9 cellular contexts compared by ENCODE assay signal in the genomic region with DNA sequence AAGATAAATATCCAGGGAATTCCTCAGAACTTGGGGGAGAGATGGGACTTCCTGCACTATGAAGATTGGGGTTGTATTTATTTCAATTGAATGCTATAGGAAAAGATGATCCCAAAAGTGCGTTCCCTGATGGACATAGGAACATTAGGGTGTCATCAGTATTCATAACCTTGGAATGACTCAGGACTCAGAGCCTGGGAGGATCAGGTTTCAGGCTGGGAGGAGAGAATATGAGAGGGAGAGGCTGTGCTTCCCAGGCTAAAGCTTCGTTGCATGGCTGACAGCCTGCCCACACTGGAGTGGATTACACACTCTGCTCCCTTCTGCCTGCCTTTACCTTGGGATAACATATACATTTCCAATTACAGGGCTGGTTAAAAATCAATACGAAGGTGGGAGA.
A peak's percentile ranks its signal among the peaks of the same experiment; 100 is the strongest.
DNase-seq lines count a peak whose midpoint lies in the region; ATAC-seq and TF ChIP-seq lines count a peak whose summit lies in the region.
"Had no signal": no experiment of that assay in that cellular context is flagged by ENCODE, and none has a peak within 500 bp of the region (broad histone marks: within the 10 kb centered on the region; RNA-seq: fewer than 3 reads in every experiment).

No MANE protein-coding gene starts in this region.

- no peak for TF ChIP-seq EP300 in upper lobe of left lung (IDR thresholded peaks at IDR 0.05)

- H3K27me3 Mint-ChIP-seq in endothelial cell (ENCODE audit: unreplicated experiment) = peaks cover 3% of the 10 kb centered on the region

- no peaks in the 10 kb centered on the region for H3K36me3 Mint-ChIP-seq in endothelial cell (ENCODE audit: low read depth, unreplicated experiment)

- no peak for TF ChIP-seq POLR2A in upper lobe of left lung (IDR thresholded peaks at IDR 0.05)

- H3K9me3 Mint-ChIP-seq in endothelial cell (ENCODE audit: unreplicated experiment) = no peaks in the 10 kb centered on the region

- peak; percentile 38 for DNase-seq in NCI-H748 (lab: John Stamatoyannopoulos, UW; ENCODE audit: unreplicated experiment)
- no peak for DNase-seq in NCI-H748 treated with DMSO at 0.1 percent for 48 hours (lab: John Stamatoyannopoulos, UW)
- DNase-seq in SHP77 treated with DMSO at 0.1 percent for 48 hours (lab: John Stamatoyannopoulos, UW) = peak; percentile 9
- peak; percentile 77 for DNase-seq in glomerular visceral epithelial cell (ENCODE audit: extremely low spot score)
- DNase-seq in upper lobe of left lung = no peak
- no peak for DNase-seq in activated naive CD4-positive, alpha-beta T cell treated with Interleukin-2 at 50 U/mL for 16 hours
- DNase-seq in endothelial cell (ENCODE audit: low spot score) = no peak
- DNase-seq: CD8-positive, alpha-beta memory T cell had no signal

- H3K27ac ChIP-seq in upper lobe of left lung = no peak overlapping the region

- no peak overlapping the region for H3K4me3 ChIP-seq in upper lobe of left lung

- TF ChIP-seq CTCF in upper lobe of left lung (IDR thresholded peaks at IDR 0.05) = no peak
- no peak for TF ChIP-seq CTCF in endothelial cell (IDR thresholded peaks at IDR 0.05; ENCODE audit: unreplicated experiment)

- H3K27ac Mint-ChIP-seq in endothelial cell (ENCODE audit: unreplicated experiment) = no peak overlapping the region
- H3K27ac Mint-ChIP-seq: CD8-positive, alpha-beta memory T cell had no signal

- no peaks in the 10 kb centered on the region for H3K4me1 Mint-ChIP-seq in endothelial cell (ENCODE audit: unreplicated experiment)

- H3K36me3 ChIP-seq in upper lobe of left lung = no peaks in the 10 kb centered on the region

- H3K4me3 Mint-ChIP-seq in endothelial cell (ENCODE audit: unreplicated experiment) = no peak overlapping the region
- H3K4me3 Mint-ChIP-seq: CD8-positive, alpha-beta memory T cell had no signal

- H3K4me1 ChIP-seq in upper lobe of left lung = no peaks in the 10 kb centered on the region

- no peaks in the 10 kb centered on the region for H3K27me3 ChIP-seq in upper lobe of left lung

- ATAC-seq in upper lobe of left lung (ENCODE audit: low FRiP score in 2 of 2) (peak; percentile 49 to 79), GM18909 (IDR thresholded peaks at IDR 0.05; ENCODE audit: poor library complexity, unreplicated experiment) (no peak)

- whole genome bisulfite sequencing in upper lobe of left lung, 2 donors = 40 to 41% methylated on average over 3 of the region's 3 CpGs

- H3K9me3 ChIP-seq in upper lobe of left lung = no peaks in the 10 kb centered on the region

Comparison
In these comparisons a context has a peak if more than half of its experiments do, and no peak if none do; other contexts are left out.
1. DNase-seq: peak in NCI-H748 (single experiment), SHP77 treated with DMSO at 0.1 percent for 48 hours (single experiment) and glomerular visceral epithelial cell (single experiment); none in NCI-H748 treated with DMSO at 0.1 percent for 48 hours (single experiment), upper lobe of left lung (0 of 2), activated naive CD4-positive, alpha-beta T cell treated with Interleukin-2 at 50 U/mL for 16 hours (single experiment) and endothelial cell (single experiment).